In the genomic region with DNA sequence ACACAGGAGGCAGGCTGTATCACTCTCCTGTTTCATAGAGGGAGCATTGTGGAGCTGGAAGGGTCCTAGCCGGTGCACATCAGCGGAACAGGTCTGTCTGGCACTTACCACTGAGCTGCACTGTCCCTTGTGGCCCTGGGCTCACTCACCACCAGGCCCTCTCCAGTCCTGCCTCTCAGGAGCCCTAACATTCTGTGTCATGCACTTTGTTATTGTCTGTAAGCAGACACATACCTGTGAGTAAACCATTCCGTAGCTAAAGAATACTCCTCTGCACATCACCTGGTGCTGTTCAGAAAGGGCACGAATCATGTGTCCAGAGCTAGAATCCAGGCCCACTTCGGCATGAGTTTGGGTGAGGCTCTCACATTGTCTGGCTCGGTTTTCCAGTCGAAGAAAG, we compare ENCODE assay signal across 24 cellular contexts.
DNase-seq lines count a peak whose midpoint lies in the region; ATAC-seq, FAIRE-seq and TF ChIP-seq lines count a peak whose summit lies in the region.
"Had no signal": no experiment of that assay in that cellular context is flagged by ENCODE, and none has a peak within 500 bp of the region (broad histone marks: within the 10 kb centered on the region; RNA-seq: fewer than 3 reads in every experiment).

No MANE protein-coding gene starts in this region.

- H3K4me3 ChIP-seq in breast epithelium (no peak overlapping the region), mammary epithelial cell (replicated peaks in 1 of 3; ENCODE audit: insufficient read depth in 1 of 3, low read depth in 2 of 3, low read length in 3 of 3) (no peak overlapping the region), esophagus muscularis mucosa (no peak overlapping the region), uterus (no peak overlapping the region), endodermal cell (ENCODE audit: low read length) (no peak overlapping the region)
- H3K4me3 ChIP-seq: left lung, SK-N-MC, skin epidermis had no signal

- peaks cover 48% of the 10 kb centered on the region for H3K79me2 ChIP-seq in mammary epithelial cell (ENCODE audit: insufficient read depth, low read length)

- H3K27me3 ChIP-seq in breast epithelium (no peaks in the 10 kb centered on the region), mammary epithelial cell (ENCODE audit: insufficient read depth, low read length) (no peaks in the 10 kb centered on the region), esophagus muscularis mucosa (no peaks in the 10 kb centered on the region), uterus (no peaks in the 10 kb centered on the region), endodermal cell (ENCODE audit: control insufficient read depth, insufficient read depth, low read length, poor library complexity, severe bottlenecking) (no peaks in the 10 kb centered on the region)
- H3K27me3 ChIP-seq: left lung had no signal

- no peak for TF ChIP-seq EP300 in esophagus muscularis mucosa (IDR thresholded peaks at IDR 0.05)

- no peak for FAIRE-seq in H54 (lab: Jason Lieb, UNC)
- FAIRE-seq: GM12892 had no signal

- peaks cover 9% of the 10 kb centered on the region for H3K4me1 Mint-ChIP-seq in osteocyte (ENCODE audit: unreplicated experiment)
- peaks cover 33% of the 10 kb centered on the region for H3K4me1 Mint-ChIP-seq in endodermal cell
- H3K4me1 Mint-ChIP-seq: central memory CD8-positive, alpha-beta T cell had no signal

- intact Hi-C loops in breast epithelium (cut with DNase I; ENCODE audit: low total_unique reads) (no loop called here), mammary epithelial cell (cut with micrococcal nuclease) (no loop called here), esophagus muscularis mucosa (cut with DNase I) (no loop called here), uterus (cut with DNase I; ENCODE audit: low total_unique reads) (loop anchor here (10.0 kb wide), 1 partner anchor 94 kb away; a partner anchor contains a TSS)

- in situ Hi-C loops in mammary epithelial cell (cut with MboI; ENCODE audit: low sequenced_read_pairs in 2 of 2), result no loop called here

- TF ChIP-seq CTCF in breast epithelium (IDR thresholded peaks at IDR 0.05) (no peak), mammary epithelial cell (conservative IDR thresholded peaks at IDR 0.05 in 1 of 2, IDR thresholded peaks at IDR 0.05 in 1 of 2; ENCODE audit: extremely low read depth in 1 of 2, insufficient read depth in 1 of 2, low read depth in 1 of 2, low read length in 2 of 2) (no peak), esophagus muscularis mucosa (IDR thresholded peaks at IDR 0.05) (no peak), osteocyte (IDR thresholded peaks at IDR 0.05) (no peak), uterus (IDR thresholded peaks at IDR 0.05) (no peak), endodermal cell (conservative IDR thresholded peaks at IDR 0.05) (no peak)

- no peaks in the 10 kb centered on the region for H4K20me1 ChIP-seq in mammary epithelial cell (ENCODE audit: insufficient read depth, low read length)

- H3K36me3 ChIP-seq in breast epithelium (no peaks in the 10 kb centered on the region), mammary epithelial cell (ENCODE audit: insufficient read depth, low read length) (peaks cover 41% of the 10 kb centered on the region), esophagus muscularis mucosa (peaks cover 0 to 39% (median 17%) of the 10 kb centered on the region in 4 donors), uterus (no peaks in the 10 kb centered on the region), endodermal cell (ENCODE audit: control insufficient read depth, insufficient read depth, low read length) (peaks cover 75% of the 10 kb centered on the region)

- H3K27ac Mint-ChIP-seq in osteocyte (ENCODE audit: unreplicated experiment) (peak overlapping the region; percentile 90), endodermal cell (no peak overlapping the region)
- H3K27ac Mint-ChIP-seq: activated T-helper 2 cell treated with anti-CD3 and anti-CD28 coated beads, Interferon-gamma antibody, Interleukin-2, Interleukin-4, amounts not matched to agents 10 μg/mL and 5 μg/mL and 100 μg/mL, durations not matched to agents 14 hours and 24 hours and 36 hours; effector memory CD8-positive, alpha-beta T cell had no signal

- H3K9ac ChIP-seq in mammary epithelial cell (ENCODE audit: insufficient read depth, low read length) (no peak overlapping the region), endodermal cell (ENCODE audit: extremely low read depth, low read length, poor library complexity, severe bottlenecking) (no peak overlapping the region)

- ATAC-seq in GM19463 (IDR thresholded peaks at IDR 0.05; ENCODE audit: unreplicated experiment), result no peak
- ATAC-seq: effector memory CD8-positive, alpha-beta T cell; left lung had no signal

- no peak overlapping the region for H2AFZ ChIP-seq in mammary epithelial cell (ENCODE audit: low read depth, low read length)

- BruUV-seq in mammary epithelial cell (replicated peaks; lab: Mats Ljungman, UMichigan), result no TSS peak

- peak overlapping the region; percentile 62 to 69 for H3K27ac ChIP-seq in breast epithelium
- H3K27ac ChIP-seq in mammary epithelial cell (ENCODE audit: insufficient read depth, low read depth, low read length), result no peak overlapping the region
- H3K27ac ChIP-seq in esophagus muscularis mucosa (replicated peaks in 1 of 4), result peak overlapping the region; percentile 73 to 80 (median 79)
- H3K27ac ChIP-seq in uterus, result peak overlapping the region; percentile 52
- H3K27ac ChIP-seq in endodermal cell (ENCODE audit: low read depth, low read length), result no peak overlapping the region
- H3K27ac ChIP-seq: 22Rv1, C4-2B, left lung, SK-N-MC had no signal

- H3K4me3 Mint-ChIP-seq in osteocyte (ENCODE audit: unreplicated experiment) (no peak overlapping the region), endodermal cell (no peak overlapping the region)
- H3K4me3 Mint-ChIP-seq: central memory CD8-positive, alpha-beta T cell; effector memory CD8-positive, alpha-beta T cell had no signal

- no peak for DNase-seq in breast epithelium (ENCODE audit: low spot score in 2 of 2)
- no peak for DNase-seq in mammary epithelial cell
- DNase-seq in esophagus muscularis mucosa (ENCODE audit: extremely low spot score), result no peak
- DNase-seq in osteocyte (ENCODE audit: extremely low spot score, unreplicated experiment), result no peak
- DNase-seq in uterus, result no peak
- no peak for DNase-seq in endodermal cell
- DNase-seq in H54 (ENCODE audit: insufficient read length, low spot score), result no peak
- DNase-seq: effector memory CD8-positive, alpha-beta T cell; foreskin fibroblast; left lung; NCI-H1417; NCI-H2171; NCI-H526 treated with DMSO at 0.1 percent for 48 hours; occipital lobe; stimulated activated CD4-positive, alpha-beta T cell treated with anti-CD3 and anti-CD28 coated beads, Interleukin-4, amount 100 ng/mL, for 24 hours; T1000 had no signal

- H3K27me3 Mint-ChIP-seq in osteocyte (ENCODE audit: unreplicated experiment) (no peaks in the 10 kb centered on the region), endodermal cell (ENCODE audit: insufficient read depth) (no peaks in the 10 kb centered on the region)
- H3K27me3 Mint-ChIP-seq: central memory CD8-positive, alpha-beta T cell; effector memory CD8-positive, alpha-beta T cell had no signal

- CTCF ChIA-PET in mammary epithelial cell (lab: Charles Lee; ENCODE audit: low non-redundant PET), result interaction anchor here (0.7 kb wide), 1 partner anchor 8 kb away, joined by 11 read pairs; no protein-coding TSS in a partner anchor

- H3K36me3 Mint-ChIP-seq in osteocyte (ENCODE audit: unreplicated experiment), result peaks cover 33% of the 10 kb centered on the region
- peaks cover 49% of the 10 kb centered on the region for H3K36me3 Mint-ChIP-seq in endodermal cell (ENCODE audit: low read depth)

- dilution Hi-C loops in mammary epithelial cell (cut with HindIII; ENCODE audit: low sequenced_read_pairs), result no loop called here

- H3K9me3 ChIP-seq in breast epithelium (no peaks in the 10 kb centered on the region), mammary epithelial cell (replicated peaks; ENCODE audit: insufficient read depth, low read length) (no peaks in the 10 kb centered on the region), esophagus muscularis mucosa (no peaks in the 10 kb centered on the region), uterus (no peaks in the 10 kb centered on the region), endodermal cell (ENCODE audit: control insufficient read depth, low read length) (no peaks in the 10 kb centered on the region)
- H3K9me3 ChIP-seq: left lung had no signal

- H3K9me3 Mint-ChIP-seq in osteocyte (ENCODE audit: unreplicated experiment), result no peaks in the 10 kb centered on the region
- H3K9me3 Mint-ChIP-seq in endodermal cell, result no peaks in the 10 kb centered on the region
- H3K9me3 Mint-ChIP-seq: activated T-helper 2 cell treated with anti-CD3 and anti-CD28 coated beads, Interferon-gamma antibody, Interleukin-2, Interleukin-4, amounts not matched to agents 10 μg/mL and 5 μg/mL and 100 μg/mL, durations not matched to agents 14 hours and 24 hours and 36 hours; central memory CD8-positive, alpha-beta T cell; effector memory CD8-positive, alpha-beta T cell had no signal

- 80% methylated on average over 5 of the region's 7 CpGs for WGBS in mammary epithelial cell (ENCODE audit: low coverage, missing lambda C conversion rate)
- WGBS in esophagus muscularis mucosa, result 89% methylated on average over 6 of the region's 7 CpGs
- WGBS in endodermal cell (ENCODE audit: insufficient coverage in 1 of 2, insufficient read length in 1 of 2), 2 experiments, result 92 to 98% methylated on average over 2 to 7 of the region's 7 CpGs

- TF ChIP-seq POLR2A in breast epithelium (IDR thresholded peaks at IDR 0.05), result no peak
- no peak for TF ChIP-seq POLR2A in esophagus muscularis mucosa (IDR thresholded peaks at IDR 0.05; ENCODE audit: low read depth)
- TF ChIP-seq POLR2A in uterus (IDR thresholded peaks at IDR 0.05), result no peak
- TF ChIP-seq POLR2A in H54 (IDR thresholded peaks at IDR 0.05; ENCODE audit: low read depth, low read length), result no peak

- no peak overlapping the region for H3K4me2 ChIP-seq in mammary epithelial cell (ENCODE audit: insufficient read depth, low read depth, low read length)

- H3K4me1 ChIP-seq in breast epithelium (no peaks in the 10 kb centered on the region), mammary epithelial cell (ENCODE audit: insufficient read depth, low read length) (peaks cover 28% of the 10 kb centered on the region), esophagus muscularis mucosa (peaks cover 55 to 71% (median 65%) of the 10 kb centered on the region in 4 donors), uterus (peaks cover 10 to 11% of the 10 kb centered on the region in 2 donors), endodermal cell (ENCODE audit: control insufficient read depth, insufficient read depth, low read length) (peaks cover 15% of the 10 kb centered on the region)

Comparison
In these comparisons a context has a peak if more than half of its experiments do, and no peak if none do; other contexts are left out.
1. H3K27ac ChIP-seq: peak in breast epithelium (2 of 2), esophagus muscularis mucosa (4 of 4) and uterus (2 of 2); none in mammary epithelial cell (single experiment) and endodermal cell (single experiment).